In the genomic region with DNA sequence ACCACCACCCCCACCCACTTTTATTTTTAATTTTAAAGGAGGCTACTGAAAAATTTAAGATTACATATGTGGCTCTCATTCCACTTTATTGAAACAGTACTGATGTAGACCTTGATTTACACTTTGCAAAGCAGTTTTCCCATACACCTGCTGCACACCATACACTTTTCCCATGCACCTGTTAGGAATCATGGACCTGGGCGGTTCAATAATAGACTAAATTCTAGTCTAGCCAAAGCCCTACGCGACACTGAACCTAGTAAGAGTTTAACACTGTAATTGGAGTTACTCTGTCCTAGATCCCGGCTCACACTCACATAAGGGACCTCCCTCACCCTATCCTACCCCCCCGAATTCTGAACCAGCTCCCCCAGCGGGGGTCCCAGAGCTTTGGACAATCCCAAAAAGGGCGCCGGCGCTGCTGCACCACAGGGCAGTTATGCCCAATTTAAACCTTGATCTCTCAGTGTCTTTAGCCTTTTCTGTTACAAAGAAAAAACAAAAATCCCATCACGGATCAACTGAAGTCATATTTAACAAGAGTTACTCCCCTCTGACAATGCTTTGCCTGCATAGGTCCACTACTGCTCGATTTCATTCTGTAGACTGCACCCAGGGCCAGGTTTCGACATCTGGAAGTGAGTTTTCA, we compare ENCODE assay signal across 8 cellular contexts. TPM values are rescaled to one million over a fixed set of nuclear protein-coding genes. Genes with fewer than 3 reads are reported as not detected.
DNase-seq lines count a peak whose midpoint lies in the region; ATAC-seq and TF ChIP-seq lines count a peak whose summit lies in the region.

No MANE protein-coding gene starts in this region.

- H3K4me3 Mint-ChIP-seq in T-helper 2 cell treated with Interferon-gamma antibody and Interleukin-4, amounts not matched to agents 5 μg/mL and 100 μg/mL, for 36 hours: peak overlapping the region; percentile 83

- H3K4me3 ChIP-seq in SJSA1: peak overlapping the region; percentile 43
- peak overlapping the region; percentile 66 to 86 for H3K4me3 ChIP-seq in foreskin fibroblast (ENCODE audit: low read depth in 1 of 2, low read length in 2 of 2)

- no peaks in the 10 kb centered on the region for H3K27me3 ChIP-seq in SJSA1 (replicated peaks)

- peaks cover 8% of the 10 kb centered on the region for H3K36me3 ChIP-seq in SJSA1

- H3K9me3 ChIP-seq in SJSA1 (replicated peaks): no peaks in the 10 kb centered on the region

- intact Hi-C loops in sciatic nerve (cut with DNase I): no loop called here

- DNase-seq in T-helper 2 cell treated with Interferon-gamma antibody and Interleukin-4, amounts not matched to agents 5 μg/mL and 100 μg/mL, for 36 hours (ENCODE audit: low spot score): no peak
- DNase-seq in T-helper 2 cell: no peak
- no peak for DNase-seq in SJSA1 (ENCODE audit: low read depth in 1 of 2, low spot score in 2 of 2)
- no peak for DNase-seq in foreskin fibroblast
- DNase-seq in sciatic nerve (ENCODE audit: low spot score): no peak
- DNase-seq in activated effector memory CD4-positive, alpha-beta T cell treated with anti-CD3 and anti-CD28 coated beads, Interleukin-2, amount 50 U/mL, for 16 hours: no peak
- DNase-seq in NCI-H2196 (lab: John Stamatoyannopoulos, UW; ENCODE audit: unreplicated experiment): no peak

- peaks cover 41% of the 10 kb centered on the region for H3K4me1 ChIP-seq in SJSA1 (replicated peaks)

- TF ChIP-seq CTCF in foreskin fibroblast (IDR thresholded peaks at IDR 0.05; ENCODE audit: low read depth, low read length): no peak

- ATAC-seq in HG03066 (IDR thresholded peaks at IDR 0.05; ENCODE audit: low read depth, unreplicated experiment) (peak; percentile 3), sciatic nerve (peak; percentile 17)

- peaks cover 7% of the 10 kb centered on the region for H3K9me3 Mint-ChIP-seq in T-helper 2 cell treated with Interferon-gamma antibody and Interleukin-4, amounts not matched to agents 5 μg/mL and 100 μg/mL, for 36 hours

- H3K4me1 Mint-ChIP-seq in T-helper 2 cell treated with Interferon-gamma antibody and Interleukin-4, amounts not matched to agents 5 μg/mL and 100 μg/mL, for 36 hours (ENCODE audit: low read depth): peaks cover 43% of the 10 kb centered on the region

- H3K36me3 Mint-ChIP-seq in T-helper 2 cell treated with Interferon-gamma antibody and Interleukin-4, amounts not matched to agents 5 μg/mL and 100 μg/mL, for 36 hours (ENCODE audit: low read depth): no peaks in the 10 kb centered on the region

- H3K27ac Mint-ChIP-seq in T-helper 2 cell treated with Interferon-gamma antibody and Interleukin-4, amounts not matched to agents 5 μg/mL and 100 μg/mL, for 36 hours: peak overlapping the region; percentile 32

- H3K27me3 Mint-ChIP-seq in T-helper 2 cell treated with Interferon-gamma antibody and Interleukin-4, amounts not matched to agents 5 μg/mL and 100 μg/mL, for 36 hours (ENCODE audit: low read depth): peaks cover 8% of the 10 kb centered on the region

- no peak overlapping the region for H3K27ac ChIP-seq in SJSA1

RNA-seq across cellular contexts. Expression of a gene that starts 2.4 kb away (rescaled TPM):
- 23.0 and 25.8 TPM in 2 replicates for total RNA-seq in SJSA1 (2014; rRNA removed; shearing (Covaris generic))
- 34.9 TPM for total RNA-seq in sciatic nerve
